18 cellular contexts compared by ENCODE assay signal in the genomic region with DNA sequence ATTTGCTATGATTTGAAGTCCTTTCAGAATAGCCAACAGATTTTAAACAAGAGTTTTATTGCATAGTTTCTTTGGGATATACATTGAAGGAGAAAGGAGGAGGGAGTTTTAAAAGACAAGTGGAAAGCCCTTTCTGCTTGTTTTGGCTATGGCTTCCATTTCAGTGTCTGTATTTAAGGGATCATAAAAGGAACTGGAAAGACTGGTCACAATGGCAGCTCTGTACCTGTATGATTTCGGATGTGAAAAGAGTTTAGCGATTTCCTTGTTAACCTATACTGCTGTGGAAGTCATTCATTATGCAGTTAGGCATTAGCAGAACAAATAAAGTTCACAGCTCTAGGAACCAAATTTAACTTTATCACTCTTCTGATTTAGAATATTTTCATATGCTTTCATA.
DNase-seq lines count a peak whose midpoint lies in the region; ATAC-seq, FAIRE-seq and TF ChIP-seq lines count a peak whose summit lies in the region.
"Had no signal": no experiment of that assay in that cellular context is flagged by ENCODE, and none has a peak within 500 bp of the region (broad histone marks: within the 10 kb centered on the region; RNA-seq: fewer than 3 reads in every experiment).

No MANE protein-coding gene starts in this region.

- DNase-seq in LNCaP clone FGC (ENCODE audit: low read depth) (peak; percentile 88), mucosa of descending colon (no peak), hippocampal formation (lab: John Stamatoyannopoulos, UW) (no peak), kidney (no peak), gastrocnemius medialis (no peak)
- DNase-seq in activated effector memory CD4-positive, alpha-beta T cell treated with anti-CD3 and anti-CD28 coated beads, Interleukin-2, amount 50 U/mL, for 16 hours: no peak
- DNase-seq: 8988T; Calu3; CD8-positive, alpha-beta T cell; DMS79 treated with DMSO at 0.1 percent for 48 hours; GF-D8; GOT3; H7; HFFc6 had no signal

- no peaks in the 10 kb centered on the region for H3K36me3 ChIP-seq in mucosa of descending colon (ENCODE audit: low read depth)
- H3K36me3 ChIP-seq in kidney (ENCODE audit: control insufficient read depth in 1 of 2, insufficient read depth in 2 of 2, low read length in 2 of 2): no peaks in the 10 kb centered on the region
- H3K36me3 ChIP-seq in gastrocnemius medialis: no peaks in the 10 kb centered on the region

- no peak overlapping the region for H3K27ac ChIP-seq in kidney (ENCODE audit: low read depth in 2 of 2, low read length in 2 of 2)
- H3K27ac ChIP-seq in gastrocnemius medialis: no peak overlapping the region
- H3K27ac ChIP-seq: BLaER1 treated with 17β-estradiol and CSF1 and Interleukin-3, amounts not matched to agents 10 nM and 100 nM; HL-60 had no signal

- TF ChIP-seq CTCF in LNCaP clone FGC (IDR thresholded peaks at IDR 0.05; ENCODE audit: control insufficient read depth, extremely low read depth, insufficient read depth) (no peak), mucosa of descending colon (IDR thresholded peaks at IDR 0.05) (no peak), kidney (IDR thresholded peaks at IDR 0.05; ENCODE audit: borderline replicate concordance, extremely low read depth, insufficient read depth) (no peak), gastrocnemius medialis (IDR thresholded peaks at IDR 0.05 in 4 of 5, conservative IDR thresholded peaks at IDR 0.05 in 1 of 5) (no peak)

- in situ Hi-C loops in gastrocnemius medialis (cut with MboI; ENCODE audit: low sequenced_read_pairs in 4 of 4): no loop called here

- ATAC-seq in esophagus mucosa (peak; percentile 80), mucosa of descending colon (peak; percentile 85), gastrocnemius medialis (no peak)
- ATAC-seq: CD8-positive, alpha-beta T cell; HCT116 had no signal

- H3K4me1 ChIP-seq in mucosa of descending colon (ENCODE audit: low read depth) (peaks cover 6% of the 10 kb centered on the region), kidney (ENCODE audit: control insufficient read depth in 1 of 2, insufficient read depth in 1 of 2, low read depth in 1 of 2, low read length in 2 of 2) (peaks cover 0 to 18% of the 10 kb centered on the region in 2 donors), gastrocnemius medialis (peaks cover 6 to 9% of the 10 kb centered on the region in 2 donors)

- no peak overlapping the region for H3K9ac ChIP-seq in kidney (ENCODE audit: low read length in 2 of 2)
- H3K9ac ChIP-seq: BLaER1 treated with 17β-estradiol and CSF1 and Interleukin-3, amounts not matched to agents 10 nM and 100 nM had no signal

- no peaks in the 10 kb centered on the region for H3K27me3 ChIP-seq in gastrocnemius medialis
- H3K27me3 ChIP-seq: BLaER1 treated with 17β-estradiol and CSF1 and Interleukin-3, amounts not matched to agents 10 nM and 100 nM had no signal

- intact Hi-C loops in mucosa of descending colon (cut with DNase I, micrococcal nuclease) (no loop called here), kidney (cut with DNase I) (no loop called here), gastrocnemius medialis (cut with DNase I; ENCODE audit: low total_unique reads) (no loop called here)

- H3K4me3 ChIP-seq in LNCaP clone FGC (ENCODE audit: low read depth, low read length) (no peak overlapping the region), mucosa of descending colon (no peak overlapping the region), kidney (ENCODE audit: low read length in 2 of 2) (no peak overlapping the region), gastrocnemius medialis (no peak overlapping the region)
- H3K4me3 ChIP-seq: BLaER1 treated with 17β-estradiol and CSF1 and Interleukin-3, amounts not matched to agents 10 nM and 100 nM had no signal

- FAIRE-seq in kidney (lab: Jason Lieb, UNC): no peak

- H3K9me3 ChIP-seq in mucosa of descending colon: no peaks in the 10 kb centered on the region
- H3K9me3 ChIP-seq in kidney (ENCODE audit: control insufficient read depth in 1 of 2, low read length in 2 of 2): no peaks in the 10 kb centered on the region
- H3K9me3 ChIP-seq in gastrocnemius medialis: no peaks in the 10 kb centered on the region
- H3K9me3 ChIP-seq: BLaER1 treated with 17β-estradiol and CSF1 and Interleukin-3, amounts not matched to agents 10 nM and 100 nM had no signal

- TF ChIP-seq POLR2A in gastrocnemius medialis (IDR thresholded peaks at IDR 0.05): no peak

Comparison
In these comparisons a context has a peak if more than half of its experiments do, and no peak if none do; other contexts are left out.
1. ATAC-seq: peak in esophagus mucosa (single experiment) and mucosa of descending colon (single experiment); none in gastrocnemius medialis (0 of 2).